16 cellular contexts compared by ENCODE assay signal in genomic region chr16:49739381-49739780, GRCh38.
DNase-seq lines count a peak whose midpoint lies in the region; ATAC-seq and TF ChIP-seq lines count a peak whose summit lies in the region.
"Had no signal": no experiment of that assay in that cellular context is flagged by ENCODE, and none has a peak within 500 bp of the region (broad histone marks: within the 10 kb centered on the region; RNA-seq: fewer than 3 reads in every experiment).

No MANE protein-coding gene starts in this region.

- TF ChIP-seq CTCF in AG10803 (conservative IDR thresholded peaks at IDR 0.05; ENCODE audit: low read length) (0 out of 2 replicates have a peak, but pooled peaks have one; percentile 10), DND-41 (IDR thresholded peaks at IDR 0.05; ENCODE audit: borderline replicate concordance, extremely low read depth, low read length, poor library complexity, severe bottlenecking) (peak; percentile 39), fibroblast of pulmonary artery (IDR thresholded peaks at IDR 0.05; ENCODE audit: low read length, missing control alignments) (peak; percentile 8), sigmoid colon (IDR thresholded peaks at IDR 0.05) (no peak)

- no peak for TF ChIP-seq EP300 in sigmoid colon (IDR thresholded peaks at IDR 0.05)

- intact Hi-C loops in sigmoid colon (cut with DNase I), result no loop called here

- H3K4me1 ChIP-seq in DND-41 (ENCODE audit: insufficient read depth, low read length), result no peaks in the 10 kb centered on the region
- peaks cover 0 to 9% (median 0%) of the 10 kb centered on the region in 4 donors for H3K4me1 ChIP-seq in sigmoid colon
- H3K4me1 ChIP-seq in effector memory CD4-positive, alpha-beta T cell (ENCODE audit: control insufficient read depth, insufficient read depth, low read length, poor library complexity, severe bottlenecking), result no peaks in the 10 kb centered on the region

- H3K27ac ChIP-seq in DND-41 (ENCODE audit: low read length) (no peak overlapping the region), sigmoid colon (no peak overlapping the region)
- H3K27ac ChIP-seq in effector memory CD4-positive, alpha-beta T cell (ENCODE audit: insufficient read depth, low read length, poor library complexity, severe bottlenecking), result no peak overlapping the region

- H2AFZ ChIP-seq in DND-41 (ENCODE audit: low read depth, low read length), result no peak overlapping the region

- H3K4me3 ChIP-seq in AG10803 (ENCODE audit: low read length) (no peak overlapping the region), DND-41 (ENCODE audit: low read depth in 1 of 2, low read length in 2 of 2) (no peak overlapping the region), fibroblast of pulmonary artery (replicated peaks; ENCODE audit: low read depth, low read length) (no peak overlapping the region), sigmoid colon (no peak overlapping the region)
- no peak overlapping the region for H3K4me3 ChIP-seq in effector memory CD4-positive, alpha-beta T cell (ENCODE audit: insufficient read depth, low read depth, low read length, poor library complexity, severe bottlenecking)

- H3K4me2 ChIP-seq in DND-41 (ENCODE audit: insufficient read depth, low read length), result no peak overlapping the region

- no peaks in the 10 kb centered on the region; the same call in 1 of the 2 replicates for H4K20me1 ChIP-seq in DND-41 (ENCODE audit: insufficient read depth, low read length)

- no peak overlapping the region for H3K9ac ChIP-seq in DND-41 (ENCODE audit: low read depth, low read length)

- ATAC-seq in DND-41 (ENCODE audit: insufficient read depth, low read depth) (no peak), HG02884 (IDR thresholded peaks at IDR 0.05; ENCODE audit: unreplicated experiment) (no peak)
- ATAC-seq: activated CD8-positive, alpha-beta memory T cell treated with anti-CD3 and anti-CD28 coated beads, Interleukin-2, amount 10 ng/mL, durations not matched to agents 7 days and 5 days had no signal

- no peaks in the 10 kb centered on the region for H3K79me2 ChIP-seq in DND-41 (ENCODE audit: insufficient read depth, low read length)

- no peaks in the 10 kb centered on the region for H3K9me3 ChIP-seq in DND-41 (ENCODE audit: insufficient read depth, low read length, severe bottlenecking)
- H3K9me3 ChIP-seq in sigmoid colon, result no peaks in the 10 kb centered on the region
- H3K9me3 ChIP-seq in effector memory CD4-positive, alpha-beta T cell (ENCODE audit: control insufficient read depth, low read length), result no peaks in the 10 kb centered on the region

- WGBS in sigmoid colon, 2 donors, result 55 to 78% methylated on average over 9 of the region's 9 CpGs

- H3K36me3 ChIP-seq in DND-41 (ENCODE audit: insufficient read depth, low read length) (no peaks in the 10 kb centered on the region), sigmoid colon (no peaks in the 10 kb centered on the region)
- H3K36me3 ChIP-seq in effector memory CD4-positive, alpha-beta T cell (ENCODE audit: control insufficient read depth, insufficient read depth, low read length), result no peaks in the 10 kb centered on the region

- no peak for TF ChIP-seq POLR2A in sigmoid colon (IDR thresholded peaks at IDR 0.05)

- H3K27me3 ChIP-seq in DND-41 (ENCODE audit: insufficient read depth, low read length, poor library complexity), result no peaks in the 10 kb centered on the region
- H3K27me3 ChIP-seq in sigmoid colon, result peaks cover 0 to 3% (median 0%) of the 10 kb centered on the region in 3 donors
- H3K27me3 ChIP-seq in effector memory CD4-positive, alpha-beta T cell (replicated peaks; ENCODE audit: control insufficient read depth, insufficient read depth, low read length, poor library complexity, severe bottlenecking), result no peaks in the 10 kb centered on the region

- DNase-seq in AG10803 (ENCODE audit: low read depth) (no peak), DND-41 (peak; percentile 18), NCI-H69 (lab: John Stamatoyannopoulos, UW) (peak; percentile 28), fibroblast of pulmonary artery (ENCODE audit: low read depth) (no peak), sigmoid colon (no peak), retina (no peak)
- DNase-seq in effector memory CD4-positive, alpha-beta T cell, result no peak
- DNase-seq: activated CD8-positive, alpha-beta memory T cell treated with anti-CD3 and anti-CD28 coated beads, Interleukin-2, amount 10 ng/mL, durations not matched to agents 7 days and 5 days; activated gamma-delta T cell treated with Interleukin-2 at 50 U/mL for 16 hours; CD4-positive, alpha-beta T cell; effector CD4-positive, alpha-beta T cell; immature natural killer cell; mesenchymal stem cell; NCI-H2029; stimulated activated CD4-positive, alpha-beta T cell treated with anti-CD3 and anti-CD28 coated beads, Interleukin-4, amount 100 ng/mL, for 24 hours had no signal

Comparison
In these comparisons a context has a peak if more than half of its experiments do, and no peak if none do; other contexts are left out.
1. DNase-seq: peak in DND-41 (single experiment) and NCI-H69 (single experiment); none in AG10803 (single experiment), fibroblast of pulmonary artery (single experiment), sigmoid colon (single experiment), retina (single experiment) and effector memory CD4-positive, alpha-beta T cell (0 of 3).
2. CTCF ChIP-seq: peak in AG10803 (single experiment), DND-41 (single experiment) and fibroblast of pulmonary artery (single experiment); none in sigmoid colon (0 of 4).